In the genomic region with DNA sequence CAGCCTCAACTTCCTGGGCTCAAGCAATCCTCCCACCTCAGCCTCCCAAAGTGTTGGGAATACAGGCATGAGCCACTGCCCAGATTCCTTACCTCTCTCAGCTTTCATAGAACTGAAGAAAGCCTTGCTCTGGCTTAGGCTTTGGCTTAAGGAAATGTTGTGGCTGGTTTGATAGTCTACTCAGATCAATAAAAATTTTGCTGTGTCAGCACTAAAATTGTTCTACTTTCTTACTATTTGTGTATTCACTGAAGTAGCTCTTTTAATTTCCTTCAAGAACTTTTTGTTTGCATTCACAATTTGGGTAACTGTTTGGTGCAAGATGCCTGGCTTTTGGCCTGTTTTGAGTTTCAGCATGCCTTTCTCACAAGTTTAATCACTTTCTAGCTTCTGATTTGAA, we compare ENCODE assay signal across 28 cellular contexts.
"Had no signal": no experiment of that assay in that cellular context is flagged by ENCODE, and none has a peak within 500 bp of the region (broad histone marks: within the 10 kb centered on the region; RNA-seq: fewer than 3 reads in every experiment).

No MANE protein-coding gene starts in this region.

- H3K4me2 ChIP-seq: neural progenitor cell, smooth muscle cell had no signal

- ATAC-seq: natural killer cell; psoas muscle; right cardiac atrium; sciatic nerve; stimulated activated memory B cell treated with anti-CD40 and anti-IgM and Interleukin-4, amounts not matched to agents 10 μg/mL and 1 μg/mL and 100 μg/mL, for 72 hours; stimulated activated naive CD8-positive, alpha-beta T cell treated with anti-CD3 and anti-CD28 coated beads, Interleukin-15, amount 100 ng/mL, for 72 hours; stimulated activated naive CD8-positive, alpha-beta T cell treated with anti-CD3 and anti-CD28 coated beads, Interleukin-15, Interleukin-2, amounts not matched to agents 100 U/mL and 50 U/mL, for 24 hours; upper lobe of right lung had no signal

- H3K27ac ChIP-seq: neural progenitor cell, ovary, parathyroid adenoma, psoas muscle, skin epidermis, spleen, suprapubic skin, testis, tibial artery, transverse colon, upper lobe of right lung, uterus had no signal

- H3K9me3 ChIP-seq: ovary, psoas muscle, spleen, suprapubic skin, testis, tibial artery, transverse colon, upper lobe of right lung, uterus had no signal

- H3K4me3 ChIP-seq: neural progenitor cell, ovary, psoas muscle, skin epidermis, smooth muscle cell, spleen, suprapubic skin, testis, tibial artery, transverse colon, upper lobe of right lung, uterus had no signal

- H3K9ac ChIP-seq: neural progenitor cell, parathyroid adenoma had no signal

- H2AFZ ChIP-seq: neural progenitor cell, parathyroid adenoma had no signal

- H3K36me3 ChIP-seq: neural progenitor cell, ovary, spleen, suprapubic skin, tibial artery, transverse colon, upper lobe of right lung, uterus had no signal

- DNase-seq: natural killer cell; occipital lobe; ovary; posterior cingulate gyrus; psoas muscle; right cardiac atrium; spleen; stimulated activated CD4-positive, alpha-beta T cell treated with anti-CD3 and anti-CD28 coated beads, Interleukin-12 subunit alpha, Interleukin-12 subunit beta, amount 100 ng/mL, for 4 hours; stimulated activated CD4-positive, alpha-beta T cell treated with anti-CD3 and anti-CD28 coated beads, Interleukin-1b, Interleukin-23, amount 100 ng/mL, for 48 hours; stimulated activated CD4-positive, alpha-beta T cell treated with anti-CD3 and anti-CD28 coated beads, Interleukin-4, amount 100 ng/mL, for 1 hour; stimulated activated CD4-positive, alpha-beta T cell treated with anti-CD3 and anti-CD28 coated beads, Interleukin-4, amount 100 ng/mL, for 4 hours; stimulated activated CD8-positive, alpha-beta memory T cell treated with anti-CD3 and anti-CD28 coated beads, Interleukin-4, amount 100 ng/mL, for 48 hours; stimulated activated naive CD4-positive, alpha-beta T cell; stimulated activated naive CD8-positive, alpha-beta T cell treated with anti-CD3 and anti-CD28 coated beads, Interleukin-15, amount 100 ng/mL, for 72 hours; stimulated activated naive CD8-positive, alpha-beta T cell treated with anti-CD3 and anti-CD28 coated beads, Interleukin-15, Interleukin-2, amounts not matched to agents 100 U/mL and 50 U/mL, for 24 hours; substantia nigra; testis; tibial artery; transverse colon; upper lobe of right lung; uterus had no signal

- H3K79me2 ChIP-seq: parathyroid adenoma had no signal

- H3K27me3 ChIP-seq: neural progenitor cell, ovary, spleen, suprapubic skin, testis, tibial artery, transverse colon, upper lobe of right lung, uterus had no signal

- H3K4me1 ChIP-seq: neural progenitor cell, parathyroid adenoma, psoas muscle, spleen, suprapubic skin, testis, tibial artery, transverse colon, upper lobe of right lung, uterus had no signal
